Comparison of ENCODE assay signal across 8 cellular contexts in the genomic region with DNA sequence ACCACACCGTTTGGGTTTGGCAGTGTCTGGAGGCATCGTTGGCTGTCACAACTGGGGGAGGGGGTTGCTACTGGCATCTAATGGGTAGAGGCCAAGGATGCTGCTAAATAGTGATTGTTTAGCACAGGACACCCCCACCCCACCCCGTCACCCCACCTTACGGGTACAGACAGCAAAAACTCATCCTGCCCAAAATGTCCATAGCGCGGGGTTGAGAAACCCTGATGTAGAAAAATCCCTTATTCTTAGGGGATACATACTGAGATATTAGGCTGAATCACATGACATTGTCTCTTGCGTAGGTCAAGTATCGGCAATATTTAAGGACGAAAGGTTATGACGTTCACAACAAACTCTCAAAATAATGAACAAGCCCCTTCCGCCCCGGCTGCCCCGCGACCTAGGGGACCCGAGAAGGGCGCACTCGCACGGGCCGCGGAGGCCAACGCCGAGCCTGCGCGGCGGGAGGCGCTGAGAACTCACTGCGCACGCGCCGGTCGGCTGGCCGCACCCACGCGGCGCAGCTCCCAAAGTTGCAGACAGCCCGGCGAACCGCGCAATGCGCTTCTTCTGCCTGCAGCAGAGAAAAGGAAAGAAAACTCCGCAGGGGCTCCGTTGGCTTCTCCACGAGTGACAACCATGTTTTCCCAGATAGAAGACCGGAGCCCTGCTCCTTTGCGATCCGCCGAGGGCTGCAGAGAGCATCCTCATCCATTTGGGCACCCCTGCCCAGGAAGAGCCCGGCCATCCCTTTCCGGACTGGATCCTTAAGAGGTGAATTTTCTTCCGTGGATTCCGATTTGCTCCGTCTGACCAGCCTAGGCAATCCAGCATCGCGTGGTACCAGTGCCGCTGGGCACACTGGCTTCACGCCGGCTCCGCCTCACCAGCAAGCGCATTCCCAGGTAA.
A peak's percentile ranks its signal among the peaks of the same experiment; 100 is the strongest.
DNase-seq lines count a peak whose midpoint lies in the region; ATAC-seq and TF ChIP-seq lines count a peak whose summit lies in the region.

No MANE protein-coding gene starts in this region.

- no peak for TF ChIP-seq CTCF in choroid plexus epithelial cell (conservative IDR thresholded peaks at IDR 0.05; ENCODE audit: low read depth, low read length)

- peak overlapping the region; percentile 87 for H3K4me3 ChIP-seq in choroid plexus epithelial cell (ENCODE audit: low read depth, low read length)

- ATAC-seq in GM18511 (IDR thresholded peaks at IDR 0.05; ENCODE audit: unreplicated experiment) (peak; percentile 96), HG02981 (IDR thresholded peaks at IDR 0.05; ENCODE audit: unreplicated experiment) (peak; percentile 84)

- DNase-seq in A172 (ENCODE audit: low spot score) (peak; percentile 57), NCI-H2196 treated with DMSO at 0.1 percent for 48 hours (lab: John Stamatoyannopoulos, UW; ENCODE audit: unreplicated experiment) (peak; percentile 13), choroid plexus epithelial cell (ENCODE audit: low read depth) (peak; percentile 83), left kidney (ENCODE audit: low read depth, low spot score) (peak; percentile 90)
- peak; percentile 54 to 61 for DNase-seq in activated CD4-positive, alpha-beta T cell treated with anti-CD3 and anti-CD28 coated beads for 24 hours (ENCODE audit: low read depth in 2 of 2)
- peak; percentile 70 for DNase-seq in stimulated activated CD4-positive, alpha-beta T cell treated with anti-CD3 and anti-CD28 coated beads, Interleukin-1b, Interleukin-23, amount 100 ng/mL, for 48 hours

Comparison
In these comparisons a context has a peak if more than half of its experiments do, and no peak if none do; other contexts are left out.
1. Peak in every context shown above with its lines: DNase-seq, ATAC-seq and H3K4me3 ChIP-seq.
2. DNase-seq: peak in every context shown above with its lines; median percentile 90 in left kidney; 83 in choroid plexus epithelial cell; 70 in stimulated activated CD4-positive, alpha-beta T cell treated with anti-CD3 and anti-CD28 coated beads, Interleukin-1b, Interleukin-23, amount 100 ng/mL, for 48 hours; 58 in activated CD4-positive, alpha-beta T cell treated with anti-CD3 and anti-CD28 coated beads for 24 hours; 57 in A172; 13 in NCI-H2196 treated with DMSO at 0.1 percent for 48 hours.